ENCODE assay signal across 1 cellular context in genomic region chr9:76394023-76394895, GRCh38.
TF ChIP-seq lines count a peak whose summit lies in the region.

Gene RFK (minus strand): TSS chr9:76394426. CDS start chr9:76394171, 255 bp downstream.

TF ChIP-seq in K562, 482 proteins besides CTCF, POLR2A, EP300 and RAD21 (continued from another document and continues in another):
- no peak for TF ChIP-seq PRDM10 (IDR thresholded peaks at IDR 0.05; ENCODE audit: partially characterized antibody)
- TF ChIP-seq MEF2D (tag; conservative IDR thresholded peaks at IDR 0.05; ENCODE audit: low read depth), result no peak
- TF ChIP-seq ELK3 (CRISPR knock-in tag; IDR thresholded peaks at IDR 0.05), result no peak
- no peak for TF ChIP-seq ZNF146 (CRISPR knock-in tag; IDR thresholded peaks at IDR 0.05; ENCODE audit: unreplicated experiment)
- TF ChIP-seq MXD1 (CRISPR knock-in tag; IDR thresholded peaks at IDR 0.05; ENCODE audit: borderline replicate concordance, poor library complexity, severe bottlenecking), result no peak
- TF ChIP-seq TEAD2 (tag; IDR thresholded peaks at IDR 0.05), result no peak
- TF ChIP-seq ZNF354B (CRISPR knock-in tag; IDR thresholded peaks at IDR 0.05), result no peak
- no peak for TF ChIP-seq ZNF77 (CRISPR knock-in tag; IDR thresholded peaks at IDR 0.05)
- peak; percentile 29 for TF ChIP-seq NEUROD1 (IDR thresholded peaks at IDR 0.05; ENCODE audit: borderline replicate concordance, low read depth, low read length, partially characterized antibody)
- peak; percentile 21 to 57; a peak in 3 of 4 replicates for TF ChIP-seq MNT (conservative IDR thresholded peaks at IDR 0.05)
- no peak for TF ChIP-seq MXI1 (IDR thresholded peaks at IDR 0.05; ENCODE audit: low read depth, low read length)
- no peak for TF ChIP-seq ZBTB1 (CRISPR knock-in tag; IDR thresholded peaks at IDR 0.05; ENCODE audit: borderline replicate concordance, low read depth)
- no peak for TF ChIP-seq CBX8 (IDR thresholded peaks at IDR 0.05; ENCODE audit: borderline replicate concordance, extremely low read depth, low read depth, low read length, poor library complexity, severe bottlenecking)
- TF ChIP-seq EWSR1 (IDR thresholded peaks at IDR 0.05; ENCODE audit: borderline replicate concordance, low read depth, partially characterized antibody), result no peak
- no peak for TF ChIP-seq ZNF444 (CRISPR knock-in tag; IDR thresholded peaks at IDR 0.05)
- no peak for TF ChIP-seq ARNT (IDR thresholded peaks at IDR 0.05)
- no peak for TF ChIP-seq RBM15 (IDR thresholded peaks at IDR 0.05; ENCODE audit: insufficient read depth, low read length)
- TF ChIP-seq FOXP1 (CRISPR knock-in tag; IDR thresholded peaks at IDR 0.05), result no peak
- TF ChIP-seq MYBL2 (IDR thresholded peaks at IDR 0.05; ENCODE audit: low read depth), result no peak
- TF ChIP-seq MYBL2 (CRISPR knock-in tag; IDR thresholded peaks at IDR 0.05; ENCODE audit: borderline replicate concordance), result no peak
- peak; percentile 62 for TF ChIP-seq ZNF263 (CRISPR knock-in tag; IDR thresholded peaks at IDR 0.05; ENCODE audit: borderline replicate concordance)
- TF ChIP-seq HSF4 (CRISPR knock-in tag; IDR thresholded peaks at IDR 0.05; ENCODE audit: borderline replicate concordance), result no peak
- no peak for TF ChIP-seq BRD4 (IDR thresholded peaks at IDR 0.05)
- TF ChIP-seq TAF7 (tag; IDR thresholded peaks at IDR 0.05), result no peak
- TF ChIP-seq MTA3 (IDR thresholded peaks at IDR 0.05; ENCODE audit: borderline replicate concordance), result no peak; the same call in 1 of the 2 replicates
- no peak for TF ChIP-seq ZNF57 (CRISPR knock-in tag; IDR thresholded peaks at IDR 0.05)
- no peak; a peak in 1 of 6 replicates for TF ChIP-seq ZBTB11 (CRISPR knock-in tag; IDR thresholded peaks at IDR 0.05)
- peak; percentile 71 for TF ChIP-seq CXXC5 (CRISPR knock-in tag; IDR thresholded peaks at IDR 0.05)
- no peak for TF ChIP-seq DNMT1 (IDR thresholded peaks at IDR 0.05)
- TF ChIP-seq RBM22 (IDR thresholded peaks at IDR 0.05; ENCODE audit: low read depth, low read length, poor library complexity, severe bottlenecking), result no peak
- TF ChIP-seq WHSC1 (IDR thresholded peaks at IDR 0.05; ENCODE audit: low read length), result no peak
- TF ChIP-seq PREB (CRISPR knock-in tag; IDR thresholded peaks at IDR 0.05), result no peak
- no peak for TF ChIP-seq CBX5 (IDR thresholded peaks at IDR 0.05; ENCODE audit: borderline replicate concordance, low read depth)
- no peak for TF ChIP-seq AFF1 (IDR thresholded peaks at IDR 0.05; ENCODE audit: low read depth in 1 of 2, partially characterized antibody in 2 of 2)
- peak; percentile 92 for TF ChIP-seq POLR2G (IDR thresholded peaks at IDR 0.05; ENCODE audit: low read depth, low read length)
- no peak for TF ChIP-seq RUNX1 (IDR thresholded peaks at IDR 0.05; ENCODE audit: low read depth)
- TF ChIP-seq NCOA1 (IDR thresholded peaks at IDR 0.05; ENCODE audit: low read depth), result no peak
- TF ChIP-seq SAFB (IDR thresholded peaks at IDR 0.05; ENCODE audit: borderline replicate concordance, low read depth, low read length), result no peak
- TF ChIP-seq ZNF717 (CRISPR knock-in tag; IDR thresholded peaks at IDR 0.05), result no peak
- TF ChIP-seq JUNB (CRISPR knock-in tag; conservative IDR thresholded peaks at IDR 0.05), result no peak
- no peak for TF ChIP-seq TCF7L2 (IDR thresholded peaks at IDR 0.05; ENCODE audit: low read depth, low read length)
- no peak for TF ChIP-seq MEIS2 (IDR thresholded peaks at IDR 0.05; ENCODE audit: partially characterized antibody)
- no peak for TF ChIP-seq BCL6 (CRISPR knock-in tag; IDR thresholded peaks at IDR 0.05)
- TF ChIP-seq ZNF133 (CRISPR knock-in tag; IDR thresholded peaks at IDR 0.05), result no peak
- TF ChIP-seq CBFB (CRISPR knock-in tag; IDR thresholded peaks at IDR 0.05), result no peak
- TF ChIP-seq SMARCE1 (IDR thresholded peaks at IDR 0.05), result no peak
- TF ChIP-seq NBN (IDR thresholded peaks at IDR 0.05; ENCODE audit: low read depth), result no peak; the same call in 1 of the 2 replicates
- no peak for TF ChIP-seq SOX6 (IDR thresholded peaks at IDR 0.05)
- no peak for TF ChIP-seq BRCA1 (IDR thresholded peaks at IDR 0.05)
- no peak for TF ChIP-seq BRCA1 (CRISPR knock-in tag; IDR thresholded peaks at IDR 0.05)
- TF ChIP-seq NONO (IDR thresholded peaks at IDR 0.05; ENCODE audit: low read depth in 2 of 2, low read length in 1 of 2), result peak in 1 of 2 experiments; percentile 72; a peak in 2 of 4 replicates
- TF ChIP-seq TSHZ1 (CRISPR knock-in tag; IDR thresholded peaks at IDR 0.05), result no peak
- no peak; the same call in 1 of the 2 replicates for TF ChIP-seq RB1 (IDR thresholded peaks at IDR 0.05; ENCODE audit: low read depth)
